ENCODE assay signal across 2 cellular contexts in genomic region chr2:48474599-48475298, GRCh38.
TF ChIP-seq lines count a peak whose summit lies in the region.

No MANE protein-coding gene starts in this region.

TF ChIP-seq in liver, 16 proteins besides CTCF, POLR2A, EP300 and RAD21:
- TF ChIP-seq RXRA (IDR thresholded peaks at IDR 0.05) (peak in 1 of 2 donors; percentile 40), TAF1 (conservative IDR thresholded peaks at IDR 0.05) (no peak), FOXA2 (IDR thresholded peaks at IDR 0.05) (no peak), SP1 (IDR thresholded peaks at IDR 0.05) (peak; percentile 20), HNF4A (conservative IDR thresholded peaks at IDR 0.05) (no peak), GABPA (IDR thresholded peaks at IDR 0.05 in 1 of 2, conservative IDR thresholded peaks at IDR 0.05 in 1 of 2) (no peak), NR2F2 (IDR thresholded peaks at IDR 0.05) (peak; percentile 88), HNF4G (IDR thresholded peaks at IDR 0.05) (no peak)

TF ChIP-seq in HepG2, 621 proteins besides CTCF, POLR2A, EP300 and RAD21:
- no peak for TF ChIP-seq HNRNPK (IDR thresholded peaks at IDR 0.05; ENCODE audit: low read depth, low read length, poor library complexity, severe bottlenecking)
- no peak for TF ChIP-seq PRDM15 (CRISPR knock-in tag; IDR thresholded peaks at IDR 0.05)
- no peak for TF ChIP-seq TGIF2 (CRISPR knock-in tag; IDR thresholded peaks at IDR 0.05)
- no peak for TF ChIP-seq NCOA5 (CRISPR knock-in tag; IDR thresholded peaks at IDR 0.05)
- no peak for TF ChIP-seq MEIS1 (CRISPR knock-in tag; IDR thresholded peaks at IDR 0.05; ENCODE audit: borderline replicate concordance)
- no peak for TF ChIP-seq ZNF451 (CRISPR knock-in tag; IDR thresholded peaks at IDR 0.05)
